Comparison of ENCODE assay signal across 1 cellular context in the genomic region with DNA sequence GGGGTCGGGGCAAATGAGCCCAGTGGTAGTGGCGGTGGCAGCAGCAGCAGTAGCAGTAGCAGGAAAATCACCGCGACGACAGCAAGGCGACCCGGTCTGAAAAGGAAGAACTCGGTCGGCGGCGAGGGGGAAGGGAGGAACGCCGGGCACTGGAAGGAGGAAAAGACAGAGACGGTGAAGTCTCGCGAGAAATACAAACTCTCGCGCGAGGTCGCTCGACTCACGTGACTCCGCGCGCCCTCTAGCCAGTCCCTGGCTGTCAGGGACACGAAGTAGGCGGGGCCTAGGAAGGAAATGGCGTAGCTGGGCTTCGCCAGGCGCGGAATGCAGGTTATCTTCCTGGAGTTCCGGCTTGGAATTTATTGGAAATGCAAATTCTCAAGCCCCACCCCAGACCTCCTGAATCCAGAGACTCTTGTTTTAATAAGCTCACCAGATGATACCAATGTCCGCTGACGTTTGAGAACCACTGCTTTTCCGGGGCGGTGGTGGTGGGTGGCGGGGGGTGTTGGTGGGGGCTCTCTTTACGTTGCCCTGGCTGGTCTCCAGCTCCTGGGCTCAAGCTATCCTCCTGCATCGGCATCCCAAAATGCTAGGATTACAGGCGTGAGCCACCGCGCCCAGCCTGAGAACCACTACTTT.
TF ChIP-seq lines count a peak whose summit lies in the region.

A gene (minus strand): TSS at position 141 of the 642 bp plus-strand sequence. CDS start 1,333 bp downstream, outside the sequence.

TF ChIP-seq in HepG2, 621 proteins besides CTCF, POLR2A, EP300 and RAD21 (continued from another document and continues in another):
- TF ChIP-seq, protein P1, sequence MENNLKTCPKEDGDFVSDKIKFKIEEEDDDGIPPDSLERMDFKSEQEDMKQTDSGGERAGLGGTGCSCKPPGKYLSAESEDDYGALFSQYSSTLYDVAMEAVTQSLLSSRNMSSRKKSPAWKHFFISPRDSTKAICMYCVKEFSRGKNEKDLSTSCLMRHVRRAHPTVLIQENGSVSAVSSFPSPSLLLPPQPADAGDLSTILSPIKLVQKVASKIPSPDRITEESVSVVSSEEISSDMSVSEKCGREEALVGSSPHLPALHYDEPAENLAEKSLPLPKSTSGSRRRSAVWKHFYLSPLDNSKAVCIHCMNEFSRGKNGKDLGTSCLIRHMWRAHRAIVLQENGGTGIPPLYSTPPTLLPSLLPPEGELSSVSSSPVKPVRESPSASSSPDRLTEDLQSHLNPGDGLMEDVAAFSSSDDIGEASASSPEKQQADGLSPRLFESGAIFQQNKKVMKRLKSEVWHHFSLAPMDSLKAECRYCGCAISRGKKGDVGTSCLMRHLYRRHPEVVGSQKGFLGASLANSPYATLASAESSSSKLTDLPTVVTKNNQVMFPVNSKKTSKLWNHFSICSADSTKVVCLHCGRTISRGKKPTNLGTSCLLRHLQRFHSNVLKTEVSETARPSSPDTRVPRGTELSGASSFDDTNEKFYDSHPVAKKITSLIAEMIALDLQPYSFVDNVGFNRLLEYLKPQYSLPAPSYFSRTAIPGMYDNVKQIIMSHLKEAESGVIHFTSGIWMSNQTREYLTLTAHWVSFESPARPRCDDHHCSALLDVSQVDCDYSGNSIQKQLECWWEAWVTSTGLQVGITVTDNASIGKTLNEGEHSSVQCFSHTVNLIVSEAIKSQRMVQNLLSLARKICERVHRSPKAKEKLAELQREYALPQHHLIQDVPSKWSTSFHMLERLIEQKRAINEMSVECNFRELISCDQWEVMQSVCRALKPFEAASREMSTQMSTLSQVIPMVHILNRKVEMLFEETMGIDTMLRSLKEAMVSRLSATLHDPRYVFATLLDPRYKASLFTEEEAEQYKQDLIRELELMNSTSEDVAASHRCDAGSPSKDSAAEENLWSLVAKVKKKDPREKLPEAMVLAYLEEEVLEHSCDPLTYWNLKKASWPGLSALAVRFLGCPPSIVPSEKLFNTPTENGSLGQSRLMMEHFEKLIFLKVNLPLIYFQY (CRISPR knock-in tag; IDR thresholded peaks at IDR 0.05; ENCODE audit: borderline replicate concordance), result no peak
- TF ChIP-seq, protein P2, sequence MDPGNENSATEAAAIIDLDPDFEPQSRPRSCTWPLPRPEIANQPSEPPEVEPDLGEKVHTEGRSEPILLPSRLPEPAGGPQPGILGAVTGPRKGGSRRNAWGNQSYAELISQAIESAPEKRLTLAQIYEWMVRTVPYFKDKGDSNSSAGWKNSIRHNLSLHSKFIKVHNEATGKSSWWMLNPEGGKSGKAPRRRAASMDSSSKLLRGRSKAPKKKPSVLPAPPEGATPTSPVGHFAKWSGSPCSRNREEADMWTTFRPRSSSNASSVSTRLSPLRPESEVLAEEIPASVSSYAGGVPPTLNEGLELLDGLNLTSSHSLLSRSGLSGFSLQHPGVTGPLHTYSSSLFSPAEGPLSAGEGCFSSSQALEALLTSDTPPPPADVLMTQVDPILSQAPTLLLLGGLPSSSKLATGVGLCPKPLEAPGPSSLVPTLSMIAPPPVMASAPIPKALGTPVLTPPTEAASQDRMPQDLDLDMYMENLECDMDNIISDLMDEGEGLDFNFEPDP (CRISPR knock-in tag; conservative IDR thresholded peaks at IDR 0.05), result no peak
- no peak for TF ChIP-seq KDM5B (CRISPR knock-in tag; IDR thresholded peaks at IDR 0.05; ENCODE audit: borderline replicate concordance)
- TF ChIP-seq ZNF772 (CRISPR knock-in tag; IDR thresholded peaks at IDR 0.05), result no peak; the same call in 1 of the 2 replicates
- TF ChIP-seq ZBTB20 (CRISPR knock-in tag; IDR thresholded peaks at IDR 0.05; ENCODE audit: borderline replicate concordance, low read depth), result no peak; the same call in 1 of the 2 replicates
- TF ChIP-seq, protein P3, sequence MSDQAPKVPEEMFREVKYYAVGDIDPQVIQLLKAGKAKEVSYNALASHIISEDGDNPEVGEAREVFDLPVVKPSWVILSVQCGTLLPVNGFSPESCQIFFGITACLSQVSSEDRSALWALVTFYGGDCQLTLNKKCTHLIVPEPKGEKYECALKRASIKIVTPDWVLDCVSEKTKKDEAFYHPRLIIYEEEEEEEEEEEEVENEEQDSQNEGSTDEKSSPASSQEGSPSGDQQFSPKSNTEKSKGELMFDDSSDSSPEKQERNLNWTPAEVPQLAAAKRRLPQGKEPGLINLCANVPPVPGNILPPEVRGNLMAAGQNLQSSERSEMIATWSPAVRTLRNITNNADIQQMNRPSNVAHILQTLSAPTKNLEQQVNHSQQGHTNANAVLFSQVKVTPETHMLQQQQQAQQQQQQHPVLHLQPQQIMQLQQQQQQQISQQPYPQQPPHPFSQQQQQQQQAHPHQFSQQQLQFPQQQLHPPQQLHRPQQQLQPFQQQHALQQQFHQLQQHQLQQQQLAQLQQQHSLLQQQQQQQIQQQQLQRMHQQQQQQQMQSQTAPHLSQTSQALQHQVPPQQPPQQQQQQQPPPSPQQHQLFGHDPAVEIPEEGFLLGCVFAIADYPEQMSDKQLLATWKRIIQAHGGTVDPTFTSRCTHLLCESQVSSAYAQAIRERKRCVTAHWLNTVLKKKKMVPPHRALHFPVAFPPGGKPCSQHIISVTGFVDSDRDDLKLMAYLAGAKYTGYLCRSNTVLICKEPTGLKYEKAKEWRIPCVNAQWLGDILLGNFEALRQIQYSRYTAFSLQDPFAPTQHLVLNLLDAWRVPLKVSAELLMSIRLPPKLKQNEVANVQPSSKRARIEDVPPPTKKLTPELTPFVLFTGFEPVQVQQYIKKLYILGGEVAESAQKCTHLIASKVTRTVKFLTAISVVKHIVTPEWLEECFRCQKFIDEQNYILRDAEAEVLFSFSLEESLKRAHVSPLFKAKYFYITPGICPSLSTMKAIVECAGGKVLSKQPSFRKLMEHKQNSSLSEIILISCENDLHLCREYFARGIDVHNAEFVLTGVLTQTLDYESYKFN (CRISPR knock-in tag; conservative IDR thresholded peaks at IDR 0.05), result no peak
- TF ChIP-seq, protein P4, sequence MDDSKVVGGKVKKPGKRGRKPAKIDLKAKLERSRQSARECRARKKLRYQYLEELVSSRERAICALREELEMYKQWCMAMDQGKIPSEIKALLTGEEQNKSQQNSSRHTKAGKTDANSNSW (CRISPR knock-in tag; IDR thresholded peaks at IDR 0.05; ENCODE audit: borderline replicate concordance), result no peak
- no peak for TF ChIP-seq RXRA (CRISPR knock-in tag; IDR thresholded peaks at IDR 0.05)
- no peak for TF ChIP-seq HOXA9 (CRISPR knock-in tag; IDR thresholded peaks at IDR 0.05; ENCODE audit: borderline replicate concordance)
- no peak for TF ChIP-seq CHD4 (IDR thresholded peaks at IDR 0.05; ENCODE audit: borderline replicate concordance, low read length)
- TF ChIP-seq, protein P5, sequence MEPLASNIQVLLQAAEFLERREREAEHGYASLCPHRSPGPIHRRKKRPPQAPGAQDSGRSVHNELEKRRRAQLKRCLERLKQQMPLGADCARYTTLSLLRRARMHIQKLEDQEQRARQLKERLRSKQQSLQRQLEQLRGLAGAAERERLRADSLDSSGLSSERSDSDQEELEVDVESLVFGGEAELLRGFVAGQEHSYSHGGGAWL (CRISPR knock-in tag; IDR thresholded peaks at IDR 0.05), result no peak
- TF ChIP-seq, protein P6, sequence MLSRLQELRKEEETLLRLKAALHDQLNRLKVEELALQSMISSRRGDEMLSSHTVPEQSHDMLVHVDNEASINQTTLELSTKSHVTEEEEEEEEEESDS (CRISPR knock-in tag; IDR thresholded peaks at IDR 0.05; ENCODE audit: borderline replicate concordance), result no peak
- TF ChIP-seq, protein P7, sequence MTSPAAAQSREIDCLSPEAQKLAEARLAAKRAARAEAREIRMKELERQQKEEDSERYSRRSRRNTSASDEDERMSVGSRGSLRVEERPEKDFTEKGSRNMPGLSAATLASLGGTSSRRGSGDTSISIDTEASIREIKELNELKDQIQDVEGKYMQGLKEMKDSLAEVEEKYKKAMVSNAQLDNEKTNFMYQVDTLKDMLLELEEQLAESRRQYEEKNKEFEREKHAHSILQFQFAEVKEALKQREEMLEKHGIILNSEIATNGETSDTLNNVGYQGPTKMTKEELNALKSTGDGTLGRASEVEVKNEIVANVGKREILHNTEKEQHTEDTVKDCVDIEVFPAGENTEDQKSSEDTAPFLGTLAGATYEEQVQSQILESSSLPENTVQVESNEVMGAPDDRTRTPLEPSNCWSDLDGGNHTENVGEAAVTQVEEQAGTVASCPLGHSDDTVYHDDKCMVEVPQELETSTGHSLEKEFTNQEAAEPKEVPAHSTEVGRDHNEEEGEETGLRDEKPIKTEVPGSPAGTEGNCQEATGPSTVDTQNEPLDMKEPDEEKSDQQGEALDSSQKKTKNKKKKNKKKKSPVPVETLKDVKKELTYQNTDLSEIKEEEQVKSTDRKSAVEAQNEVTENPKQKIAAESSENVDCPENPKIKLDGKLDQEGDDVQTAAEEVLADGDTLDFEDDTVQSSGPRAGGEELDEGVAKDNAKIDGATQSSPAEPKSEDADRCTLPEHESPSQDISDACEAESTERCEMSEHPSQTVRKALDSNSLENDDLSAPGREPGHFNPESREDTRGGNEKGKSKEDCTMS (CRISPR knock-in tag; conservative IDR thresholded peaks at IDR 0.05), result no peak
- peak; percentile 85 for TF ChIP-seq ZFX (CRISPR knock-in tag; IDR thresholded peaks at IDR 0.05; ENCODE audit: low read depth)
- no peak for TF ChIP-seq ARNTL (CRISPR knock-in tag; IDR thresholded peaks at IDR 0.05)
- TF ChIP-seq ZC3H13 (CRISPR knock-in tag; IDR thresholded peaks at IDR 0.05), result no peak
- no peak for TF ChIP-seq HNRNPK (IDR thresholded peaks at IDR 0.05; ENCODE audit: low read depth, low read length, poor library complexity, severe bottlenecking)
- no peak for TF ChIP-seq KLF9 (CRISPR knock-in tag; IDR thresholded peaks at IDR 0.05; ENCODE audit: low read depth)
- TF ChIP-seq NR2F1 (CRISPR knock-in tag; IDR thresholded peaks at IDR 0.05), result no peak
- TF ChIP-seq, protein P8, sequence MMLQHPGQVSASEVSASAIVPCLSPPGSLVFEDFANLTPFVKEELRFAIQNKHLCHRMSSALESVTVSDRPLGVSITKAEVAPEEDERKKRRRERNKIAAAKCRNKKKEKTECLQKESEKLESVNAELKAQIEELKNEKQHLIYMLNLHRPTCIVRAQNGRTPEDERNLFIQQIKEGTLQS (CRISPR knock-in tag; IDR thresholded peaks at IDR 0.05), result no peak
- no peak for TF ChIP-seq MLLT10 (CRISPR knock-in tag; IDR thresholded peaks at IDR 0.05)
- no peak for TF ChIP-seq ZIK1 (CRISPR knock-in tag; IDR thresholded peaks at IDR 0.05; ENCODE audit: borderline replicate concordance, low read depth)
- no peak for TF ChIP-seq ZNF264 (CRISPR knock-in tag; IDR thresholded peaks at IDR 0.05)
- TF ChIP-seq ZFP36 (IDR thresholded peaks at IDR 0.05; ENCODE audit: borderline replicate concordance, low read depth, low read length, partially characterized antibody), result no peak
- TF ChIP-seq, protein P9, sequence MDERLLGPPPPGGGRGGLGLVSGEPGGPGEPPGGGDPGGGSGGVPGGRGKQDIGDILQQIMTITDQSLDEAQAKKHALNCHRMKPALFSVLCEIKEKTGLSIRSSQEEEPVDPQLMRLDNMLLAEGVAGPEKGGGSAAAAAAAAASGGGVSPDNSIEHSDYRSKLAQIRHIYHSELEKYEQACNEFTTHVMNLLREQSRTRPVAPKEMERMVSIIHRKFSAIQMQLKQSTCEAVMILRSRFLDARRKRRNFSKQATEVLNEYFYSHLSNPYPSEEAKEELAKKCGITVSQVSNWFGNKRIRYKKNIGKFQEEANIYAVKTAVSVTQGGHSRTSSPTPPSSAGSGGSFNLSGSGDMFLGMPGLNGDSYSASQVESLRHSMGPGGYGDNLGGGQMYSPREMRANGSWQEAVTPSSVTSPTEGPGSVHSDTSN (CRISPR knock-in tag; IDR thresholded peaks at IDR 0.05), result no peak
- TF ChIP-seq ZNF256 (CRISPR knock-in tag; conservative IDR thresholded peaks at IDR 0.05), result no peak
- TF ChIP-seq, protein P10, sequence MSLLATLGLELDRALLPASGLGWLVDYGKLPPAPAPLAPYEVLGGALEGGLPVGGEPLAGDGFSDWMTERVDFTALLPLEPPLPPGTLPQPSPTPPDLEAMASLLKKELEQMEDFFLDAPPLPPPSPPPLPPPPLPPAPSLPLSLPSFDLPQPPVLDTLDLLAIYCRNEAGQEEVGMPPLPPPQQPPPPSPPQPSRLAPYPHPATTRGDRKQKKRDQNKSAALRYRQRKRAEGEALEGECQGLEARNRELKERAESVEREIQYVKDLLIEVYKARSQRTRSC (CRISPR knock-in tag; IDR thresholded peaks at IDR 0.05; ENCODE audit: low read depth), result no peak
- TF ChIP-seq, protein P11, sequence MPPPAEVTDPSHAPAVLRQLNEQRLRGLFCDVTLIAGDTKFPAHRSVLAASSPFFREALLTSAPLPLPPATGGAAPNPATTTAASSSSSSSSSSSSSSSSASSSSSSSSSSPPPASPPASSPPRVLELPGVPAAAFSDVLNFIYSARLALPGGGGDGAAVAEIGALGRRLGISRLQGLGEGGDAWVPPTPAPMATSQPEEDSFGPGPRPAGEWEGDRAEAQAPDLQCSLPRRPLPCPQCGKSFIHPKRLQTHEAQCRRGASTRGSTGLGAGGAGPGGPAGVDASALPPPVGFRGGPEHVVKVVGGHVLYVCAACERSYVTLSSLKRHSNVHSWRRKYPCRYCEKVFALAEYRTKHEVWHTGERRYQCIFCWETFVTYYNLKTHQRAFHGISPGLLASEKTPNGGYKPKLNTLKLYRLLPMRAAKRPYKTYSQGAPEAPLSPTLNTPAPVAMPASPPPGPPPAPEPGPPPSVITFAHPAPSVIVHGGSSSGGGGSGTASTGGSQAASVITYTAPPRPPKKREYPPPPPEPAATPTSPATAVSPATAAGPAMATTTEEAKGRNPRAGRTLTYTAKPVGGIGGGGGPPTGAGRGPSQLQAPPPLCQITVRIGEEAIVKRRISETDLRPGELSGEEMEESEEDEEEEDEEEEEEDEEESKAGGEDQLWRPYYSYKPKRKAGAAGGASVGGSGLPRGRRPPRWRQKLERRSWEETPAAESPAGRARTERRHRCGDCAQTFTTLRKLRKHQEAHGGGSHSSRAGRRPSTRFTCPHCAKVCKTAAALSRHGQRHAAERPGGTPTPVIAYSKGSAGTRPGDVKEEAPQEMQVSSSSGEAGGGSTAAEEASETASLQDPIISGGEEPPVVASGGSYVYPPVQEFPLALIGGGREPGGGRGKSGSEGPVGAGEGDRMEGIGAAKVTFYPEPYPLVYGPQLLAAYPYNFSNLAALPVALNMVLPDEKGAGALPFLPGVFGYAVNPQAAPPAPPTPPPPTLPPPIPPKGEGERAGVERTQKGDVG (CRISPR knock-in tag; IDR thresholded peaks at IDR 0.05; ENCODE audit: borderline replicate concordance), result no peak
- TF ChIP-seq ZNF12 (CRISPR knock-in tag; IDR thresholded peaks at IDR 0.05), result no peak
- TF ChIP-seq, protein P12, sequence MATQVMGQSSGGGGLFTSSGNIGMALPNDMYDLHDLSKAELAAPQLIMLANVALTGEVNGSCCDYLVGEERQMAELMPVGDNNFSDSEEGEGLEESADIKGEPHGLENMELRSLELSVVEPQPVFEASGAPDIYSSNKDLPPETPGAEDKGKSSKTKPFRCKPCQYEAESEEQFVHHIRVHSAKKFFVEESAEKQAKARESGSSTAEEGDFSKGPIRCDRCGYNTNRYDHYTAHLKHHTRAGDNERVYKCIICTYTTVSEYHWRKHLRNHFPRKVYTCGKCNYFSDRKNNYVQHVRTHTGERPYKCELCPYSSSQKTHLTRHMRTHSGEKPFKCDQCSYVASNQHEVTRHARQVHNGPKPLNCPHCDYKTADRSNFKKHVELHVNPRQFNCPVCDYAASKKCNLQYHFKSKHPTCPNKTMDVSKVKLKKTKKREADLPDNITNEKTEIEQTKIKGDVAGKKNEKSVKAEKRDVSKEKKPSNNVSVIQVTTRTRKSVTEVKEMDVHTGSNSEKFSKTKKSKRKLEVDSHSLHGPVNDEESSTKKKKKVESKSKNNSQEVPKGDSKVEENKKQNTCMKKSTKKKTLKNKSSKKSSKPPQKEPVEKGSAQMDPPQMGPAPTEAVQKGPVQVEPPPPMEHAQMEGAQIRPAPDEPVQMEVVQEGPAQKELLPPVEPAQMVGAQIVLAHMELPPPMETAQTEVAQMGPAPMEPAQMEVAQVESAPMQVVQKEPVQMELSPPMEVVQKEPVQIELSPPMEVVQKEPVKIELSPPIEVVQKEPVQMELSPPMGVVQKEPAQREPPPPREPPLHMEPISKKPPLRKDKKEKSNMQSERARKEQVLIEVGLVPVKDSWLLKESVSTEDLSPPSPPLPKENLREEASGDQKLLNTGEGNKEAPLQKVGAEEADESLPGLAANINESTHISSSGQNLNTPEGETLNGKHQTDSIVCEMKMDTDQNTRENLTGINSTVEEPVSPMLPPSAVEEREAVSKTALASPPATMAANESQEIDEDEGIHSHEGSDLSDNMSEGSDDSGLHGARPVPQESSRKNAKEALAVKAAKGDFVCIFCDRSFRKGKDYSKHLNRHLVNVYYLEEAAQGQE (IDR thresholded peaks at IDR 0.05; ENCODE audit: borderline replicate concordance in 1 of 2, low read depth in 1 of 2, low read length in 2 of 2), result no peak
